Comparison of ENCODE assay signal across 1 cellular context in the genomic region with DNA sequence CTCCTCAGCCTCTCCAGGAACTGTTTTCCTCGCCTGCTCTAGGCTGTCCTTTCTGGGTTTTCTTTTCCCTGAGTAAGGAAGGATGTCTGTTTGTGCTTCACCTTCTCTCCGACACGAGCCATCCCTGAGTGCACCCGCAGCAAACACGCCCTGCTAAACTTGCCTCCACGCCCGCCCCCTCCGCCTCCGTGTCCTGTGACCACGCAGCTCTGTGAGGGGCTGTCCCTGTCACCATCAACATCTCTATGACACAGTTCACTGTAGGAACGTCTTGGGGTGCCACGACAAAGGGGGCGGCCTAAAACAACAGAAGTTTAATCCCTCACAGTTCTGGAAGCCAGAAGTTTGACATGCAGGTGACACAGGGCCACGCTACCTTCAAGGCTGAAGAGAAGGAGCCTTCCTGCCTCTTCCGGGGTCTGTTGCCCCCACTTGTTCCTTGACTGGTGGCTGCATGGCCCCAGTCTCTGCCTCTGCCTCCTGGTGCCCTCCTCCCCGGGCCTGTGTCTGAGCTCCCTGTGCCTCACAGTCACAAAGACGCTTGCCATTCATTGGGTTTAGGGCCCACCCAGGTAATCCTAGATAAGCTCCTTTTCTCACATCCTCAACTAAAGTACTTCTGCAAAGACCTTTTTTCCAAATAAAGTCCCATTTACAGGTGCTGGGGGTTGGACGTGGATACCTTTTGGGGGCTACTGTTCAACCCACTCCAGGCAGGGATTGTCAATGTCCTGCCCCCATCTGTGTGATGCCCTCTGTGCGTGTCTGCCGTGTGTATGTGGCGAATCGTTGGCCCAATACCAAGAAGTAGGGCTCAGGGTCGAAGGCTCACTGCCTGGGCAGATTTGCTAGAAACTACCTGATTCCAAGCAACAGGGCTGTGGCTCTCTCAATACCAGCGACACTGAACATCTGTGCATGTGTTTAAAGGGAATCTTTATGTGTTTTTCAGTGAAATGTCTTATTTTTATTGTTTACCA.
TF ChIP-seq lines count a peak whose summit lies in the region.

No MANE protein-coding gene starts in this region.

TF ChIP-seq in H1, 55 proteins besides CTCF, POLR2A, EP300 and RAD21:
- TF ChIP-seq RFX5 (IDR thresholded peaks at IDR 0.05; ENCODE audit: borderline replicate concordance, low read depth, low read length) (no peak), MAFK (IDR thresholded peaks at IDR 0.05; ENCODE audit: low read depth, low read length) (no peak), CBX5 (IDR thresholded peaks at IDR 0.05; ENCODE audit: low read depth, low read length) (no peak)
